Comparison of ENCODE assay signal across 1 cellular context in genomic region chr5:33936381-33937016, GRCh38.
TF ChIP-seq lines count a peak whose summit lies in the region.

TSS of gene RXFP3 (plus strand) at chr5:33936386. CDS start at chr5:33936741, 355 bp downstream.

TF ChIP-seq in GM12878, 131 proteins besides CTCF, POLR2A, EP300 and RAD21:
- TF ChIP-seq KAT2A (conservative IDR thresholded peaks at IDR 0.05; ENCODE audit: control insufficient read depth, low read depth, low read length): no peak
- no peak for TF ChIP-seq ZNF24 (IDR thresholded peaks at IDR 0.05)
- TF ChIP-seq SRF (IDR thresholded peaks at IDR 0.05; ENCODE audit: low read depth in 2 of 2, low read length in 2 of 2): no peak
- TF ChIP-seq, protein P1, sequence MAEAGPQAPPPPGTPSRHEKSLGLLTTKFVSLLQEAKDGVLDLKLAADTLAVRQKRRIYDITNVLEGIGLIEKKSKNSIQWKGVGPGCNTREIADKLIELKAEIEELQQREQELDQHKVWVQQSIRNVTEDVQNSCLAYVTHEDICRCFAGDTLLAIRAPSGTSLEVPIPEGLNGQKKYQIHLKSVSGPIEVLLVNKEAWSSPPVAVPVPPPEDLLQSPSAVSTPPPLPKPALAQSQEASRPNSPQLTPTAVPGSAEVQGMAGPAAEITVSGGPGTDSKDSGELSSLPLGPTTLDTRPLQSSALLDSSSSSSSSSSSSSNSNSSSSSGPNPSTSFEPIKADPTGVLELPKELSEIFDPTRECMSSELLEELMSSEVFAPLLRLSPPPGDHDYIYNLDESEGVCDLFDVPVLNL (IDR thresholded peaks at IDR 0.05; ENCODE audit: low read depth, low read length): no peak
- TF ChIP-seq, protein P2, sequence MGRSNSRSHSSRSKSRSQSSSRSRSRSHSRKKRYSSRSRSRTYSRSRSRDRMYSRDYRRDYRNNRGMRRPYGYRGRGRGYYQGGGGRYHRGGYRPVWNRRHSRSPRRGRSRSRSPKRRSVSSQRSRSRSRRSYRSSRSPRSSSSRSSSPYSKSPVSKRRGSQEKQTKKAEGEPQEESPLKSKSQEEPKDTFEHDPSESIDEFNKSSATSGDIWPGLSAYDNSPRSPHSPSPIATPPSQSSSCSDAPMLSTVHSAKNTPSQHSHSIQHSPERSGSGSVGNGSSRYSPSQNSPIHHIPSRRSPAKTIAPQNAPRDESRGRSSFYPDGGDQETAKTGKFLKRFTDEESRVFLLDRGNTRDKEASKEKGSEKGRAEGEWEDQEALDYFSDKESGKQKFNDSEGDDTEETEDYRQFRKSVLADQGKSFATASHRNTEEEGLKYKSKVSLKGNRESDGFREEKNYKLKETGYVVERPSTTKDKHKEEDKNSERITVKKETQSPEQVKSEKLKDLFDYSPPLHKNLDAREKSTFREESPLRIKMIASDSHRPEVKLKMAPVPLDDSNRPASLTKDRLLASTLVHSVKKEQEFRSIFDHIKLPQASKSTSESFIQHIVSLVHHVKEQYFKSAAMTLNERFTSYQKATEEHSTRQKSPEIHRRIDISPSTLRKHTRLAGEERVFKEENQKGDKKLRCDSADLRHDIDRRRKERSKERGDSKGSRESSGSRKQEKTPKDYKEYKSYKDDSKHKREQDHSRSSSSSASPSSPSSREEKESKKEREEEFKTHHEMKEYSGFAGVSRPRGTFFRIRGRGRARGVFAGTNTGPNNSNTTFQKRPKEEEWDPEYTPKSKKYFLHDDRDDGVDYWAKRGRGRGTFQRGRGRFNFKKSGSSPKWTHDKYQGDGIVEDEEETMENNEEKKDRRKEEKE (IDR thresholded peaks at IDR 0.05): no peak
- no peak for TF ChIP-seq SUPT20H (IDR thresholded peaks at IDR 0.05; ENCODE audit: borderline replicate concordance, control insufficient read depth, low read depth, low read length)
- TF ChIP-seq HDAC2 (IDR thresholded peaks at IDR 0.05): no peak
- TF ChIP-seq CREB1 (IDR thresholded peaks at IDR 0.05; ENCODE audit: low read depth): no peak
